In the genomic region with DNA sequence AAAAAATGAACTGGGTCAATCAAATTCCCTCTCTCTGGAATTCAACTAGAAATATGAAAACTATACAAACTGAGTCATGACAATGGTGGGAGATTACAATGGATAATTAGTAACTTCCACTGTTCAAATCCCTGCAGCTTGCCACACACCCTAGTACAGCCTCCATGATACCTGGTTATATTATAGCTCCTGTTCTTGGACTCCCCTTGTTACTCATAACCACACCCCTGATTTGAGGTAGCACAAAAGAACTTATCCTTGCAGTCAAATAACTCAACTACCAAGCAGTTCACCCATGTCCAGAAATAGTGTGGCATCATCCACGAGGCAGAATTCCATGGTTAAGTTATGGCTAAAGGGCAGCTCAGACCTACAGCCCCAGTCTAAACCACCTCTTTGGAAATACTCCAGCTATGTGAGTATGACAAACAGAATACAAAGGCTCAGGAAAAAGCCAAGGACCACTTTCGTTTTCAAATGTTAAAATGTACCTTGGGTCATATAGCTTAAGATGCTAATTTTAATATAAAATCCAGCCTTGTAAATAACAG, we compare ENCODE assay signal across 23 cellular contexts.
A peak's percentile ranks its signal among the peaks of the same experiment; 100 is the strongest.
DNase-seq lines count a peak whose midpoint lies in the region; ATAC-seq and TF ChIP-seq lines count a peak whose summit lies in the region.
"Had no signal": no experiment of that assay in that cellular context is flagged by ENCODE, and none has a peak within 500 bp of the region (broad histone marks: within the 10 kb centered on the region; RNA-seq: fewer than 3 reads in every experiment).

No MANE protein-coding gene starts in this region.

- TF ChIP-seq CTCF in heart right ventricle (IDR thresholded peaks at IDR 0.05), result no peak
- TF ChIP-seq CTCF in MCF 10A (IDR thresholded peaks at IDR 0.05; ENCODE audit: unreplicated experiment), result no peak
- TF ChIP-seq CTCF in thyroid gland (IDR thresholded peaks at IDR 0.05), result no peak

- 33 to 45% methylated on average over 2 of the region's 2 CpGs for WGBS in heart right ventricle, 2 donors
- WGBS in thyroid gland, 2 donors, result 35 to 48% methylated on average over 2 of the region's 2 CpGs

- no TSS peak for BruUV-seq in MCF 10A (replicated peaks; lab: Mats Ljungman, UMichigan)

- intact Hi-C loops in heart right ventricle (cut with DNase I) (loop anchor here in 1 of 10 donors (10.0 kb wide), 1 partner anchor 59 kb away; no protein-coding TSS in a partner anchor), Right ventricle myocardium superior (cut with DNase I) (no loop called here), MCF 10A (cut with micrococcal nuclease) (no loop called here), thyroid gland (cut with DNase I) (no loop called here)

- H3K9me3 ChIP-seq in heart right ventricle (peaks cover 0 to 8% (median 0%) of the 10 kb centered on the region in 11 donors), thyroid gland (no peaks in the 10 kb centered on the region)
- H3K9me3 ChIP-seq: tibial artery had no signal

- no peaks in the 10 kb centered on the region for H3K27me3 Mint-ChIP-seq in MCF 10A (ENCODE audit: insufficient read depth, unreplicated experiment)
- H3K27me3 Mint-ChIP-seq: central memory CD8-positive, alpha-beta T cell had no signal

- no peaks in the 10 kb centered on the region for H3K27me3 ChIP-seq in heart right ventricle
- H3K27me3 ChIP-seq in thyroid gland, result no peaks in the 10 kb centered on the region
- H3K27me3 ChIP-seq: tibial artery had no signal

- POLR2A ChIA-PET in MCF 10A (lab: Yijun Ruan, JAX), result interaction anchor here (0.7 to 4.5 kb wide), 8 partner anchors 31 to 203 kb away, joined by 3 to 20 read pairs (median 4); partner anchors contain the start of genes BTAF1, CPEB3 and MARCHF5

- H3K4me1 Mint-ChIP-seq in MCF 10A (ENCODE audit: insufficient read depth, unreplicated experiment), result peaks cover 26% of the 10 kb centered on the region
- H3K4me1 Mint-ChIP-seq: neural crest cell had no signal

- no peak overlapping the region for H3K4me3 Mint-ChIP-seq in MCF 10A (ENCODE audit: unreplicated experiment)
- H3K4me3 Mint-ChIP-seq: activated CD8-positive, alpha-beta T cell treated with anti-CD3 and anti-CD28 coated beads, Interleukin-2, amount 10 ng/mL, durations not matched to agents 7 days and 5 days; central memory CD8-positive, alpha-beta T cell; mesothelial cell of epicardium; neural crest cell; WTC11 had no signal

- H3K4me1 ChIP-seq in heart right ventricle (peaks cover 21 to 67% (median 56%) of the 10 kb centered on the region in 9 donors), thyroid gland (peaks cover 67 to 69% of the 10 kb centered on the region in 2 donors)

- H3K4me3 ChIP-seq in heart right ventricle (no peak overlapping the region), thyroid gland (replicated peaks in 1 of 3) (no peak overlapping the region)
- H3K4me3 ChIP-seq: tibial artery had no signal

- no peak for DNase-seq in heart right ventricle
- no peak for DNase-seq in Right ventricle myocardium superior
- DNase-seq in MCF 10A (ENCODE audit: unreplicated experiment), result peak; percentile 56
- DNase-seq in iris pigment epithelial cell (ENCODE audit: low read depth), result peak; percentile 61
- DNase-seq in thyroid gland, result peak in 1 of 2 donors; percentile 9
- DNase-seq in RPMI8226, result no peak
- DNase-seq: activated CD8-positive, alpha-beta T cell treated with anti-CD3 and anti-CD28 coated beads, Interleukin-2, amount 10 ng/mL, durations not matched to agents 7 days and 5 days; activated T-cell treated with anti-CD3 and anti-CD28 coated beads, Interleukin-2, amount 50 U/mL, for 48 hours; C1 segment of cervical spinal cord; DMS 273 treated with DMSO at 0.1 percent for 48 hours; effector CD4-positive, alpha-beta T cell; hippocampal formation; NCI-H1694; NCI-H446; tibial artery had no signal

- TF ChIP-seq POLR2A in thyroid gland (IDR thresholded peaks at IDR 0.05), result no peak

- ATAC-seq in heart right ventricle (no peak), Right ventricle myocardium superior (ENCODE audit: poor library complexity) (no peak), HG02642 (IDR thresholded peaks at IDR 0.05; ENCODE audit: poor library complexity, unreplicated experiment) (no peak), GM18498 (IDR thresholded peaks at IDR 0.05; ENCODE audit: unreplicated experiment) (no peak)
- ATAC-seq: activated CD8-positive, alpha-beta T cell treated with anti-CD3 and anti-CD28 coated beads, Interleukin-2, amount 10 ng/mL, durations not matched to agents 7 days and 5 days; activated naive CD4-positive, alpha-beta T cell treated with anti-CD3 and anti-CD28 coated beads, Interleukin-2, amount 50 U/mL, for 72 hours; Right ventricle myocardium inferior; WTC11 had no signal

- H3K27ac Mint-ChIP-seq in MCF 10A (ENCODE audit: low read depth, unreplicated experiment), result no peak overlapping the region
- H3K27ac Mint-ChIP-seq: activated CD8-positive, alpha-beta T cell treated with anti-CD3 and anti-CD28 coated beads, Interleukin-2, amount 10 ng/mL, durations not matched to agents 7 days and 5 days; activated naive CD4-positive, alpha-beta T cell treated with anti-CD3 and anti-CD28 coated beads, Interleukin-2, amount 50 U/mL, for 72 hours; mesothelial cell of epicardium; WTC11 had no signal

- peaks cover 8% of the 10 kb centered on the region for H3K36me3 Mint-ChIP-seq in MCF 10A (ENCODE audit: insufficient read depth, unreplicated experiment)
- H3K36me3 Mint-ChIP-seq: mesothelial cell of epicardium, WTC11 had no signal

- H3K36me3 ChIP-seq in heart right ventricle (no peaks in the 10 kb centered on the region), thyroid gland (no peaks in the 10 kb centered on the region)
- H3K36me3 ChIP-seq: tibial artery had no signal

- no peaks in the 10 kb centered on the region for H3K9me3 Mint-ChIP-seq in MCF 10A (ENCODE audit: unreplicated experiment)
- H3K9me3 Mint-ChIP-seq: central memory CD8-positive, alpha-beta T cell; neural crest cell had no signal

- CTCF ChIA-PET in MCF 10A (lab: Yijun Ruan, JAX), result interaction anchor here (0.6 to 1.3 kb wide), 3 partner anchors 22 to 308 kb away, joined by 3 to 5 read pairs (median 3); no protein-coding TSS in a partner anchor

- peak overlapping the region in 6 of 10 donors; percentile 68 to 84 (median 78) for H3K27ac ChIP-seq in heart right ventricle
- peak overlapping the region; percentile 94 to 98 (median 94) for H3K27ac ChIP-seq in thyroid gland

Comparison
In these comparisons a context has a peak if more than half of its experiments do, and no peak if none do; other contexts are left out.
1. DNase-seq: peak in MCF 10A (single experiment) and iris pigment epithelial cell (single experiment); none in heart right ventricle (0 of 2), Right ventricle myocardium superior (single experiment) and RPMI8226 (single experiment).